Comparison of ENCODE assay signal across 20 cellular contexts in genomic region chr6:150620244-150620643, GRCh38. TPM values are rescaled to one million over a fixed set of nuclear protein-coding genes. Genes with fewer than 3 reads are reported as not detected.
DNase-seq lines count a peak whose midpoint lies in the region; ATAC-seq and TF ChIP-seq lines count a peak whose summit lies in the region.
"Had no signal": no experiment of that assay in that cellular context is flagged by ENCODE, and none has a peak within 500 bp of the region (broad histone marks: within the 10 kb centered on the region; RNA-seq: fewer than 3 reads in every experiment).

No MANE protein-coding gene starts in this region.

- H3K4me3 ChIP-seq in Karpas-422 (ENCODE audit: low read length) (no peak overlapping the region), OCI-LY7 (ENCODE audit: low read depth, low read length, poor library complexity, severe bottlenecking) (no peak overlapping the region), mucosa of descending colon (no peak overlapping the region), coronary artery (no peak overlapping the region)
- H3K4me3 ChIP-seq: GM23338 had no signal

- H3K4me1 ChIP-seq in Karpas-422 (ENCODE audit: low read length), result peaks cover 97% of the 10 kb centered on the region
- H3K4me1 ChIP-seq in OCI-LY7 (ENCODE audit: insufficient read depth, low read length, poor library complexity, severe bottlenecking), result peaks cover 89% of the 10 kb centered on the region
- peaks cover 26% of the 10 kb centered on the region for H3K4me1 ChIP-seq in mucosa of descending colon (ENCODE audit: low read depth)

- no TSS peak for BruUV-seq in OCI-LY7 (replicated peaks; lab: Mats Ljungman, UMichigan)

- POLR2A ChIA-PET in OCI-LY7 (lab: Charles Lee), result no interaction called here

- H3K36me3 Mint-ChIP-seq in stimulated activated memory B cell treated with anti-CD40 and anti-IgM and Interleukin-4, amounts not matched to agents 10 μg/mL and 1 μg/mL and 100 μg/mL, for 72 hours, result peaks cover 22% of the 10 kb centered on the region

- peak overlapping the region; percentile 97 for H3K27ac ChIP-seq in Karpas-422 (ENCODE audit: low read length)
- H3K27ac ChIP-seq in OCI-LY7 (ENCODE audit: low read depth, low read length, poor library complexity, severe bottlenecking), result no peak overlapping the region
- no peak overlapping the region for H3K27ac ChIP-seq in coronary artery

- TF ChIP-seq CTCF in OCI-LY7 (conservative IDR thresholded peaks at IDR 0.05; ENCODE audit: low read length), result no peak
- no peak for TF ChIP-seq CTCF in mucosa of descending colon (IDR thresholded peaks at IDR 0.05)
- no peak for TF ChIP-seq CTCF in coronary artery (IDR thresholded peaks at IDR 0.05)

- H2AFZ ChIP-seq in Karpas-422 (ENCODE audit: low read length) (no peak overlapping the region), OCI-LY7 (ENCODE audit: low read length) (no peak overlapping the region)
- H2AFZ ChIP-seq: GM23338 had no signal

- intact Hi-C loops in OCI-LY7 (cut with micrococcal nuclease; ENCODE audit: unreplicated experiment) (loop anchor here (5.0 kb wide), 1 partner anchor 102 kb away; no protein-coding TSS in a partner anchor), mucosa of descending colon (cut with DNase I, micrococcal nuclease) (no loop called here)

- H3K4me1 Mint-ChIP-seq in stimulated activated memory B cell treated with anti-CD40 and anti-IgM and Interleukin-4, amounts not matched to agents 10 μg/mL and 1 μg/mL and 100 μg/mL, for 72 hours, result peaks cover 90% of the 10 kb centered on the region

- DNase-seq in Karpas-422, result no peak
- no peak for DNase-seq in OCI-LY7 (ENCODE audit: low spot score)
- peak in 2 of 3 donors; percentile 45 to 48 for DNase-seq in mucosa of descending colon
- no peak for DNase-seq in coronary artery (ENCODE audit: low spot score)
- DNase-seq in DMS114 treated with DMSO at 0.1 percent for 48 hours (lab: John Stamatoyannopoulos, UW; ENCODE audit: unreplicated experiment), result no peak
- DNase-seq in NCI-H82 (lab: John Stamatoyannopoulos, UW), result no peak
- DNase-seq: ACHN, AML-193, COR-L47, DMS53, KBM-7, NCI-H1436 treated with DMSO at 0.1 percent for 48 hours, NCI-H2029 treated with DMSO at 0.1 percent for 48 hours, NCI-H2227 treated with DMSO at 0.1 percent for 48 hours, NCI-H524 treated with DMSO at 0.1 percent for 48 hours, RPMI8226, SIG-M5 had no signal

- H3K4me3 Mint-ChIP-seq in stimulated activated memory B cell treated with anti-CD40 and anti-IgM and Interleukin-4, amounts not matched to agents 10 μg/mL and 1 μg/mL and 100 μg/mL, for 72 hours, result no peak overlapping the region
- H3K4me3 Mint-ChIP-seq: GM23338 had no signal

- ATAC-seq in mucosa of descending colon, result peak; percentile 75
- ATAC-seq in stimulated activated memory B cell treated with anti-CD40 and anti-IgM and Interleukin-4, amounts not matched to agents 10 μg/mL and 1 μg/mL and 100 μg/mL, for 72 hours, result no peak
- ATAC-seq: GM23338 had no signal

- no peaks in the 10 kb centered on the region for H3K27me3 ChIP-seq in Karpas-422 (ENCODE audit: low read length)

- H3K79me2 ChIP-seq in Karpas-422 (ENCODE audit: low read length) (peaks cover 83% of the 10 kb centered on the region), OCI-LY7 (ENCODE audit: insufficient read depth, low read depth, low read length) (no peaks in the 10 kb centered on the region)

- H3K9me3 ChIP-seq in Karpas-422 (ENCODE audit: low read length) (no peaks in the 10 kb centered on the region), OCI-LY7 (ENCODE audit: low read length) (no peaks in the 10 kb centered on the region), mucosa of descending colon (no peaks in the 10 kb centered on the region)

- H3K27me3 Mint-ChIP-seq in stimulated activated memory B cell treated with anti-CD40 and anti-IgM and Interleukin-4, amounts not matched to agents 10 μg/mL and 1 μg/mL and 100 μg/mL, for 72 hours, result no peaks in the 10 kb centered on the region

- H3K9me3 Mint-ChIP-seq in stimulated activated memory B cell treated with anti-CD40 and anti-IgM and Interleukin-4, amounts not matched to agents 10 μg/mL and 1 μg/mL and 100 μg/mL, for 72 hours, result no peaks in the 10 kb centered on the region
- H3K9me3 Mint-ChIP-seq: GM23338 had no signal

- H3K36me3 ChIP-seq in Karpas-422 (ENCODE audit: insufficient read depth, low read length) (0 out of 2 replicates have a peak, but pooled peaks cover 3% of the 10 kb centered on the region), OCI-LY7 (ENCODE audit: insufficient read depth, low read length) (no peaks in the 10 kb centered on the region), mucosa of descending colon (ENCODE audit: low read depth) (no peaks in the 10 kb centered on the region)

- peak overlapping the region; percentile 36 for H3K9ac ChIP-seq in Karpas-422 (ENCODE audit: low read length)

- H3K4me2 ChIP-seq in Karpas-422 (ENCODE audit: low read depth, low read length, poor library complexity, severe bottlenecking) (peak overlapping the region; percentile 59), OCI-LY7 (ENCODE audit: low read length) (peak overlapping the region; percentile 85)
- H3K4me2 ChIP-seq: GM23338 had no signal

- peak overlapping the region; percentile 91 for H3K27ac Mint-ChIP-seq in stimulated activated memory B cell treated with anti-CD40 and anti-IgM and Interleukin-4, amounts not matched to agents 10 μg/mL and 1 μg/mL and 100 μg/mL, for 72 hours
- H3K27ac Mint-ChIP-seq: GM23338 had no signal

- H4K20me1 ChIP-seq in Karpas-422 (ENCODE audit: insufficient read depth, low read depth, low read length) (peaks cover 8% of the 10 kb centered on the region; the same call in 1 of the 2 replicates), OCI-LY7 (ENCODE audit: insufficient read depth, low read length) (no peaks in the 10 kb centered on the region)

- CTCF ChIA-PET in OCI-LY7 (lab: Charles Lee; ENCODE audit: unreplicated experiment), result no interaction called here

- H3K9me2 ChIP-seq in Karpas-422 (replicated peaks; ENCODE audit: insufficient read depth, low read length), result no peaks in the 10 kb centered on the region
- H3K9me2 ChIP-seq in OCI-LY7 (ENCODE audit: insufficient read depth, low read length), result no peaks in the 10 kb centered on the region

RNA-seq across cellular contexts. Expression of gene PLEKHG1, which starts 20.6 kb away (rescaled TPM):
- total RNA-seq in Karpas-422 (2014; rRNA removed; shearing (Covaris generic); ENCODE audit: low replicate concordance), result 69.0 and 92.4 TPM in 2 replicates
- total RNA-seq in OCI-LY7 (2014; rRNA removed; shearing (Covaris generic)), result 13.1 and 19.6 TPM in 2 replicates
- 17.9 and 26.3 TPM in 2 replicates for total RNA-seq in OCI-LY7 (2022)
- 10 to 100 TPM; 24.1 to 49.2 (median 29.1) TPM for total RNA-seq in mucosa of descending colon
- total RNA-seq: M059J had no signal

Comparison
In these comparisons a context has a peak if more than half of its experiments do, and no peak if none do; other contexts are left out.
1. DNase-seq: peak in mucosa of descending colon (2 of 3); none in Karpas-422 (single experiment), OCI-LY7 (single experiment), coronary artery (single experiment), DMS114 treated with DMSO at 0.1 percent for 48 hours (single experiment) and NCI-H82 (single experiment).